12 cellular contexts compared by ENCODE assay signal in genomic region chr14:98906123-98906995, GRCh38.
DNase-seq lines count a peak whose midpoint lies in the region; FAIRE-seq and TF ChIP-seq lines count a peak whose summit lies in the region.
"Had no signal": no experiment of that assay in that cellular context is flagged by ENCODE, and none has a peak within 500 bp of the region (broad histone marks: within the 10 kb centered on the region; RNA-seq: fewer than 3 reads in every experiment).

No MANE protein-coding gene starts in this region.

- H3K4me3 ChIP-seq in keratinocyte (ENCODE audit: control insufficient read depth in 2 of 3, extremely low read depth in 1 of 3, insufficient read depth in 2 of 3, low read depth in 1 of 3, low read length in 3 of 3) (peak overlapping the region in 2 of 3 experiments; percentile 39 to 49), thymus (ENCODE audit: low read length) (no peak overlapping the region), MM.1S (ENCODE audit: low read length) (no peak overlapping the region), dorsolateral prefrontal cortex (no peak overlapping the region)

- TF ChIP-seq CTCF in keratinocyte (optimal IDR thresholded peaks at IDR 0.05 in 1 of 3, IDR thresholded peaks at IDR 0.05 in 1 of 3, conservative IDR thresholded peaks at IDR 0.05 in 1 of 3; ENCODE audit: extremely low read depth in 1 of 3, insufficient read depth in 2 of 3, low read length in 3 of 3) = no peak
- TF ChIP-seq CTCF in MM.1S (IDR thresholded peaks at IDR 0.05; ENCODE audit: low read length) = no peak
- TF ChIP-seq CTCF in dorsolateral prefrontal cortex (IDR thresholded peaks at IDR 0.05 in 54 of 56, conservative IDR thresholded peaks at IDR 0.05 in 2 of 56; ENCODE audit: low read depth in 1 of 56, partially characterized antibody in 56 of 56) = no peak

- H3K36me3 ChIP-seq in keratinocyte (ENCODE audit: control insufficient read depth in 2 of 2, extremely low read depth in 1 of 2, insufficient read depth in 2 of 2, low read length in 2 of 2) (no peaks in the 10 kb centered on the region), thymus (ENCODE audit: control insufficient read depth, insufficient read depth) (no peaks in the 10 kb centered on the region), MM.1S (replicated peaks; ENCODE audit: insufficient read depth, low read length) (no peaks in the 10 kb centered on the region)

- H3K4me2 ChIP-seq in keratinocyte (ENCODE audit: control insufficient read depth, extremely low read depth, insufficient read depth, low read depth, low read length) (peak overlapping the region; percentile 83), MM.1S (ENCODE audit: low read depth, low read length) (no peak overlapping the region)

- dilution Hi-C loops in keratinocyte (cut with MboI; ENCODE audit: extremely low pct_ligation_motif_present, low sequenced_read_pairs) = no loop called here

- peak; percentile 88 for FAIRE-seq in keratinocyte (lab: Jason Lieb, UNC)

- H3K79me2 ChIP-seq in keratinocyte (ENCODE audit: control insufficient read depth, insufficient read depth, low read length) (no peaks in the 10 kb centered on the region), MM.1S (ENCODE audit: low read length) (no peaks in the 10 kb centered on the region)

- in situ Hi-C loops in SK-MEL-5 (cut with HindIII; ENCODE audit: low pct_unique_long_range_greater_than_20kb, low sequenced_read_pairs) = no loop called here

- intact Hi-C loops in dorsolateral prefrontal cortex (cut with DNase I) = no loop called here

- H3K9me3 ChIP-seq in keratinocyte (ENCODE audit: control insufficient read depth, low read depth, low read length) = no peaks in the 10 kb centered on the region
- H3K9me3 ChIP-seq in thymus (ENCODE audit: control insufficient read depth) = no peaks in the 10 kb centered on the region
- H3K9me3 ChIP-seq in MM.1S (replicated peaks; ENCODE audit: insufficient read depth, low read length) = no peaks in the 10 kb centered on the region

- H3K4me1 ChIP-seq in keratinocyte (ENCODE audit: control insufficient read depth, extremely low read depth, insufficient read depth, low read length) (peaks cover 71% of the 10 kb centered on the region), thymus (ENCODE audit: control insufficient read depth, insufficient read depth, low read length) (peaks cover 6% of the 10 kb centered on the region), MM.1S (ENCODE audit: low read length) (no peaks in the 10 kb centered on the region)

- H3K27me3 ChIP-seq in keratinocyte (ENCODE audit: control insufficient read depth, extremely low read depth, insufficient read depth, low read length) = no peaks in the 10 kb centered on the region
- no peaks in the 10 kb centered on the region for H3K27me3 ChIP-seq in thymus (ENCODE audit: control insufficient read depth, insufficient read depth)
- no peaks in the 10 kb centered on the region for H3K27me3 ChIP-seq in MM.1S (replicated peaks; ENCODE audit: insufficient read depth, low read length)
- H3K27me3 ChIP-seq in dorsolateral prefrontal cortex = peaks cover 0 to 40% (median 9%) of the 10 kb centered on the region in 45 donors

- 50% methylated on average over 17 of the region's 17 CpGs for WGBS in thymus

- H3K27ac ChIP-seq in keratinocyte (ENCODE audit: control insufficient read depth, insufficient read depth, low read length) (peak overlapping the region; percentile 78), thymus (ENCODE audit: low read depth) (peak overlapping the region; percentile 46), MM.1S (ENCODE audit: low read length) (no peak overlapping the region), dorsolateral prefrontal cortex (no peak overlapping the region)

- H4K20me1 ChIP-seq in keratinocyte (ENCODE audit: control insufficient read depth, extremely low read depth, insufficient read depth, low read length) (no peaks in the 10 kb centered on the region), MM.1S (ENCODE audit: insufficient read depth, low read length) (no peaks in the 10 kb centered on the region)

- H3K9me2 ChIP-seq in MM.1S (replicated peaks; ENCODE audit: insufficient read depth, low read length) = no peaks in the 10 kb centered on the region

- peak overlapping the region; percentile 66 for H3K9ac ChIP-seq in keratinocyte (ENCODE audit: control insufficient read depth, extremely low read depth, insufficient read depth, low read length)
- H3K9ac ChIP-seq in MM.1S (ENCODE audit: low read length) = no peak overlapping the region

- DNase-seq in HT-29 (ENCODE audit: low spot score) = peak; percentile 39
- DNase-seq in SK-MEL-5 (ENCODE audit: low read depth, low spot score) = peak; percentile 81
- peak; percentile 64 for DNase-seq in keratinocyte (ENCODE audit: low read depth, low spot score)
- no peak for DNase-seq in NCI-H2196 treated with DMSO at 0.1 percent for 48 hours (lab: John Stamatoyannopoulos, UW; ENCODE audit: unreplicated experiment)
- DNase-seq in MM.1S = no peak
- DNase-seq in dorsolateral prefrontal cortex = no peak
- DNase-seq: activated CD8-positive, alpha-beta T cell treated with anti-CD3 and anti-CD28 coated beads for 36 hours; DND-41; IMR-90; NCI-H446 treated with DMSO at 0.1 percent for 48 hours; stimulated activated CD4-positive, alpha-beta T cell treated with anti-CD3 and anti-CD28 coated beads, Interleukin-1b, Interleukin-23, amount 100 ng/mL, for 48 hours had no signal

- no peaks in the 10 kb centered on the region for H3F3A ChIP-seq in MM.1S (ENCODE audit: insufficient read depth, low read length)

- H2AFZ ChIP-seq in keratinocyte (ENCODE audit: control insufficient read depth, low read length) (peak overlapping the region; percentile 74), MM.1S (ENCODE audit: low read length) (no peak overlapping the region)

- H3K9me1 ChIP-seq in keratinocyte (ENCODE audit: control insufficient read depth, extremely low read depth, insufficient read depth, low read length) = no peaks in the 10 kb centered on the region

Comparison
In these comparisons a context has a peak if more than half of its experiments do, and no peak if none do; other contexts are left out.
1. DNase-seq: peak in HT-29 (single experiment), SK-MEL-5 (single experiment) and keratinocyte (single experiment); none in NCI-H2196 treated with DMSO at 0.1 percent for 48 hours (single experiment), MM.1S (single experiment) and dorsolateral prefrontal cortex (0 of 10).
2. H3K27ac ChIP-seq: peak in keratinocyte (single experiment) and thymus (single experiment); none in MM.1S (single experiment) and dorsolateral prefrontal cortex (0 of 59).
3. H3K4me3 ChIP-seq: peak in keratinocyte (2 of 3); none in thymus (single experiment), MM.1S (single experiment) and dorsolateral prefrontal cortex (0 of 59).